ENCODE assay signal across 16 cellular contexts in genomic region chr11:117457031-117457785, GRCh38.
DNase-seq lines count a peak whose midpoint lies in the region; ATAC-seq and TF ChIP-seq lines count a peak whose summit lies in the region.
"Had no signal": no experiment of that assay in that cellular context is flagged by ENCODE, and none has a peak within 500 bp of the region (broad histone marks: within the 10 kb centered on the region; RNA-seq: fewer than 3 reads in every experiment).

No MANE protein-coding gene starts in this region.

- no peak overlapping the region for H3K27ac Mint-ChIP-seq in chondrocyte (ENCODE audit: unreplicated experiment)
- H3K27ac Mint-ChIP-seq in activated CD8-positive, alpha-beta memory T cell treated with anti-CD3 and anti-CD28 coated beads, Interleukin-2, amount 10 ng/mL, durations not matched to agents 7 days and 5 days, result no peak overlapping the region
- H3K27ac Mint-ChIP-seq: B cell; T-helper 2 cell treated with Interferon-gamma antibody and Interleukin-4, amounts not matched to agents 5 μg/mL and 100 μg/mL, for 36 hours had no signal

- H3K9me3 Mint-ChIP-seq in chondrocyte (ENCODE audit: low read depth), result peaks cover 15% of the 10 kb centered on the region
- peaks cover 8% of the 10 kb centered on the region for H3K9me3 Mint-ChIP-seq in activated CD8-positive, alpha-beta memory T cell treated with anti-CD3 and anti-CD28 coated beads, Interleukin-2, amount 10 ng/mL, durations not matched to agents 7 days and 5 days (ENCODE audit: low read depth)

- ATAC-seq in activated CD8-positive, alpha-beta memory T cell treated with anti-CD3 and anti-CD28 coated beads, Interleukin-2, amount 10 ng/mL, durations not matched to agents 7 days and 5 days, result no peak

- peaks cover 7% of the 10 kb centered on the region for H3K36me3 Mint-ChIP-seq in chondrocyte (ENCODE audit: low read depth)
- peaks cover 4% of the 10 kb centered on the region for H3K36me3 Mint-ChIP-seq in activated CD8-positive, alpha-beta memory T cell treated with anti-CD3 and anti-CD28 coated beads, Interleukin-2, amount 10 ng/mL, durations not matched to agents 7 days and 5 days

- CTCF ChIA-PET in activated CD8-positive, alpha-beta memory T cell treated with anti-CD3 and anti-CD28 coated beads, Interleukin-2, amount 10 ng/mL, durations not matched to agents 7 days and 5 days (lab: Charles Lee), result interaction anchor here (0.6 to 1.9 kb wide), 4 partner anchors 8 to 351 kb away, joined by 3 to 4 read pairs (median 4); no protein-coding TSS in a partner anchor

- H3K4me3 ChIP-seq in foreskin fibroblast (ENCODE audit: low read depth in 1 of 2, low read length in 2 of 2), result no peak overlapping the region
- H3K4me3 ChIP-seq: ascending aorta, sigmoid colon, vagina had no signal

- no peak overlapping the region for H3K4me3 Mint-ChIP-seq in chondrocyte (ENCODE audit: unreplicated experiment)
- H3K4me3 Mint-ChIP-seq in activated CD8-positive, alpha-beta memory T cell treated with anti-CD3 and anti-CD28 coated beads, Interleukin-2, amount 10 ng/mL, durations not matched to agents 7 days and 5 days, result no peak overlapping the region
- H3K4me3 Mint-ChIP-seq: B cell; T-helper 2 cell treated with Interferon-gamma antibody and Interleukin-4, amounts not matched to agents 5 μg/mL and 100 μg/mL, for 36 hours had no signal

- TF ChIP-seq CTCF in chondrocyte (IDR thresholded peaks at IDR 0.05) (no peak), foreskin fibroblast (IDR thresholded peaks at IDR 0.05; ENCODE audit: low read depth, low read length) (no peak)

- H3K27me3 ChIP-seq in layer of hippocampus (ENCODE audit: control insufficient read depth, insufficient read depth, low read length), result no peaks in the 10 kb centered on the region
- H3K27me3 ChIP-seq: ascending aorta, sigmoid colon, vagina had no signal

- no peaks in the 10 kb centered on the region for H3K4me1 Mint-ChIP-seq in chondrocyte (ENCODE audit: low read depth)
- H3K4me1 Mint-ChIP-seq in activated CD8-positive, alpha-beta memory T cell treated with anti-CD3 and anti-CD28 coated beads, Interleukin-2, amount 10 ng/mL, durations not matched to agents 7 days and 5 days, result peaks cover 15% of the 10 kb centered on the region

- DNase-seq in G401 (ENCODE audit: low spot score) (peak; percentile 76), NCI-H187 (lab: John Stamatoyannopoulos, UW) (peak; percentile 60 to 79), NCI-H69 (lab: John Stamatoyannopoulos, UW) (peak; percentile 92), pons (ENCODE audit: low spot score) (no peak), chondrocyte (ENCODE audit: low spot score) (no peak), foreskin fibroblast (no peak)
- DNase-seq in activated CD8-positive, alpha-beta memory T cell treated with anti-CD3 and anti-CD28 coated beads, Interleukin-2, amount 10 ng/mL, durations not matched to agents 7 days and 5 days, result no peak
- DNase-seq: activated CD4-positive, alpha-beta T cell treated with anti-CD3 and anti-CD28 coated beads, Interleukin-2, amount 50 U/mL, for 4 hours; dermis blood vessel endothelial cell; HCEC 1CT; sigmoid colon had no signal

- in situ Hi-C loops in G401 (cut with HindIII; ENCODE audit: low sequenced_read_pairs), result no loop called here

- H3K27ac ChIP-seq in layer of hippocampus (ENCODE audit: low read depth, low read length), result peak overlapping the region; percentile 49
- H3K27ac ChIP-seq: ascending aorta, sigmoid colon, vagina had no signal

- H3K27me3 Mint-ChIP-seq in chondrocyte (ENCODE audit: low read depth), result peaks cover 9% of the 10 kb centered on the region
- peaks cover 3% of the 10 kb centered on the region for H3K27me3 Mint-ChIP-seq in activated CD8-positive, alpha-beta memory T cell treated with anti-CD3 and anti-CD28 coated beads, Interleukin-2, amount 10 ng/mL, durations not matched to agents 7 days and 5 days

Comparison
In these comparisons a context has a peak if more than half of its experiments do, and no peak if none do; other contexts are left out.
1. DNase-seq: peak in G401 (single experiment), NCI-H187 (2 of 2) and NCI-H69 (single experiment); none in pons (single experiment), chondrocyte (single experiment), foreskin fibroblast (0 of 2) and activated CD8-positive, alpha-beta memory T cell treated with anti-CD3 and anti-CD28 coated beads, Interleukin-2, amount 10 ng/mL, durations not matched to agents 7 days and 5 days (single experiment).